ENCODE assay signal across 8 cellular contexts in genomic region chr2:48488545-48488944, GRCh38. TPM values are rescaled to one million over a fixed set of nuclear protein-coding genes. Genes with fewer than 3 reads are reported as not detected.
"Had no signal": no experiment of that assay in that cellular context is flagged by ENCODE, and none has a peak within 500 bp of the region (broad histone marks: within the 10 kb centered on the region; RNA-seq: fewer than 3 reads in every experiment).

No MANE protein-coding gene starts in this region.

- H3K4me1 Mint-ChIP-seq: GM23338, H9 had no signal

- ATAC-seq: GM23338 had no signal

- H3K9me3 Mint-ChIP-seq: GM23338, H9 had no signal

- DNase-seq: H9, HCEC 1CT, IMR-90 had no signal

- H3K4me3 ChIP-seq: GM23338 had no signal

- H3K27ac Mint-ChIP-seq: GM23338, H9 had no signal

- FAIRE-seq: H1, H54, HTR-8/SVneo had no signal

- H3K4me3 Mint-ChIP-seq: GM23338, H9 had no signal

RNA-seq across cellular contexts. Expression of gene STON1, which starts 41.4 kb away (rescaled TPM):
- total RNA-seq: HT-29 had no signal
